Comparison of ENCODE assay signal across 8 cellular contexts in the genomic region with DNA sequence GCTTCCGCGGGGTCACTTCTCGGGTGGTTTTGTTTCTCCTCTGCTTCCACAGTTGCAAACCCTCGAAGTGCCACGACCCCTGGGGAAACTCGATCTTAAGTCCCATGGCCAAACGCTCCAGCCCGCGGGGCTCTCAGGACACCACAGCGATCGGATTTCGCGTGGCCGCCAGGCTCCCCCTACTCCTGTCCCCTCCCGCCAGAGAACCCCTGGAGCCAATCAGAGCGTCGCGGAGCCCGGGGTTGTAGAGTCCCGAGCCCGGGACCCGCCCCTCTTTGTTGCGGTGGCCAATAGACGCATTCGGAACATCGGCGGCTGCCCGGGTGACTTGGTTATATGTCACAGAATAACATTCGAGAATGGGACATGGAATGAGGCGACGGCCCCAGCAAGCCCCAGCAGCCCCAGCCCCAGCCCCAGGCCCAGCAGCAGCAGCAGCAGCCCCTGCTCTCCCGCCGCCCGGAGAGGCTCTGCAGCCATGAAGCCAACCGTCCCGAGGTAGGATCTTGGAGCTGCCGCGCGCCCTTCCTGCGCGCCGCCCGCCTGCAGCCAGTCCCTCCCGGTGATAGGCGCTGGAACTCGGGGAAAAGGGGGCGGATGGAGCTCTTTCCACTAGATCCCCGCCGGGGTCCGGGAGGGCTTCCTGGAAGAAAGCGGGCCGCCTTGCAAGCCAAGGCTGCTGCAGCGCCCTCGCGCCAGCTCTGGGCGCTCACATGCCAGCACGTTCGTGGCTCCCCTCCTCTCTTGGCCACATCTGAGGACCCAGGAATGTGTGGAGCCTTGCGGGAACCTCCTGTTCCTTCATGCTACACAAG. TPM values are rescaled to one million over a fixed set of nuclear protein-coding genes. Genes with fewer than 3 reads are reported as not detected.
A peak's percentile ranks its signal among the peaks of the same experiment; 100 is the strongest.
DNase-seq lines count a peak whose midpoint lies in the region; ATAC-seq and TF ChIP-seq lines count a peak whose summit lies in the region.

A gene (plus strand): TSS at position 299 of the 815 bp plus-strand sequence. CDS start 1,002 bp downstream, outside the sequence.

- no peaks in the 10 kb centered on the region for H3K9me3 Mint-ChIP-seq in activated naive CD4-positive, alpha-beta T cell treated with anti-CD3 and anti-CD28 coated beads, Interleukin-2, amount 50 U/mL, for 72 hours

- peaks cover 0 to 16% of the 10 kb centered on the region in 2 donors for H3K36me3 Mint-ChIP-seq in activated naive CD4-positive, alpha-beta T cell treated with anti-CD3 and anti-CD28 coated beads, Interleukin-2, amount 50 U/mL, for 72 hours

- peak; percentile 91 for ATAC-seq in GM21619 (IDR thresholded peaks at IDR 0.05; ENCODE audit: unreplicated experiment)
- ATAC-seq in activated naive CD4-positive, alpha-beta T cell treated with anti-CD3 and anti-CD28 coated beads, Interleukin-2, amount 50 U/mL, for 72 hours: peak; percentile 94 to 98
- peak; percentile 97 for ATAC-seq in upper lobe of right lung

- peak within 1 kb of the TSS; percentile 100 for H3K4me2 ChIP-seq in parathyroid adenoma (ENCODE audit: low read length)

- peak within 1 kb of the TSS; percentile 87 for H2AFZ ChIP-seq in parathyroid adenoma

- peak within 1 kb of the TSS in 1 of 2 donors; percentile 50 for H3K27ac Mint-ChIP-seq in activated naive CD4-positive, alpha-beta T cell treated with anti-CD3 and anti-CD28 coated beads, Interleukin-2, amount 50 U/mL, for 72 hours

- no peaks in the 10 kb centered on the region for H3K36me3 ChIP-seq in parathyroid adenoma (ENCODE audit: control insufficient read depth, insufficient read depth, low read length)
- H3K36me3 ChIP-seq in upper lobe of right lung: no peaks in the 10 kb centered on the region

- H3K9ac ChIP-seq in parathyroid adenoma: no peak within 1 kb of the TSS

- H3K4me1 ChIP-seq in parathyroid adenoma: no peaks in the 10 kb centered on the region
- peaks cover 13% of the 10 kb centered on the region for H3K4me1 ChIP-seq in upper lobe of right lung

- H3K4me3 ChIP-seq in Jurkat, Clone E6-1 (ENCODE audit: low read length): peak within 1 kb of the TSS; percentile 69
- peak within 1 kb of the TSS; percentile 81 for H3K4me3 ChIP-seq in parathyroid adenoma (ENCODE audit: low read depth, low read length)
- peak within 1 kb of the TSS; percentile 51 for H3K4me3 ChIP-seq in upper lobe of right lung

- H3K27me3 ChIP-seq in parathyroid adenoma (ENCODE audit: control insufficient read depth, insufficient read depth, low read length) (no peaks in the 10 kb centered on the region), upper lobe of right lung (peaks cover 20% of the 10 kb centered on the region)

- intact Hi-C loops in cardiac septum (cut with DNase I): no loop called here
- intact Hi-C loops in upper lobe of right lung (cut with DNase I): no loop called here

- H3K79me2 ChIP-seq in parathyroid adenoma: no peaks in the 10 kb centered on the region

- no peak within 1 kb of the TSS for H3K27ac ChIP-seq in parathyroid adenoma
- no peak within 1 kb of the TSS for H3K27ac ChIP-seq in upper lobe of right lung

- TF ChIP-seq CTCF in parathyroid adenoma (IDR thresholded peaks at IDR 0.05) (no peak), upper lobe of right lung (IDR thresholded peaks at IDR 0.05) (no peak)

- peak; percentile 84 for DNase-seq in EH (ENCODE audit: low read depth)
- peak; percentile 84 for DNase-seq in Jurkat, Clone E6-1 (ENCODE audit: low read depth, low spot score)
- DNase-seq in SHP77 treated with DMSO at 0.1 percent for 48 hours (lab: John Stamatoyannopoulos, UW): peak; percentile 76
- DNase-seq in activated naive CD4-positive, alpha-beta T cell treated with anti-CD3 and anti-CD28 coated beads, Interleukin-2, amount 50 U/mL, for 72 hours (ENCODE audit: low spot score in 2 of 2): peak in 1 of 2 donors; percentile 72
- DNase-seq in cardiac septum (ENCODE audit: low spot score): peak; percentile 88
- DNase-seq in upper lobe of right lung: peak; percentile 84

- H3K9me3 ChIP-seq in parathyroid adenoma (ENCODE audit: control insufficient read depth, low read length) (no peaks in the 10 kb centered on the region), upper lobe of right lung (no peaks in the 10 kb centered on the region)

RNA-seq across cellular contexts. Expression of the gene that starts here (rescaled TPM):
- polyA plus RNA-seq in Jurkat, Clone E6-1 (2012; ENCODE audit: insufficient read depth, insufficient read length): 20.5 TPM
- under 1 TPM; 0.20 to 0.39 TPM for total RNA-seq in activated naive CD4-positive, alpha-beta T cell treated with anti-CD3 and anti-CD28 coated beads, Interleukin-2, amount 50 U/mL, for 72 hours
- total RNA-seq in cardiac septum (0.38 TPM), upper lobe of right lung (1.9 TPM)

Comparison
In these comparisons a context has a peak if more than half of its experiments do, and no peak if none do; other contexts are left out.
1. Peak in ATAC-seq in activated naive CD4-positive, alpha-beta T cell treated with anti-CD3 and anti-CD28 coated beads, Interleukin-2, amount 50 U/mL, for 72 hours; RNA of the gene not detected or under 1 TPM.
2. Peak in DNase-seq in cardiac septum; RNA of the gene not detected or under 1 TPM.